In the genomic region with DNA sequence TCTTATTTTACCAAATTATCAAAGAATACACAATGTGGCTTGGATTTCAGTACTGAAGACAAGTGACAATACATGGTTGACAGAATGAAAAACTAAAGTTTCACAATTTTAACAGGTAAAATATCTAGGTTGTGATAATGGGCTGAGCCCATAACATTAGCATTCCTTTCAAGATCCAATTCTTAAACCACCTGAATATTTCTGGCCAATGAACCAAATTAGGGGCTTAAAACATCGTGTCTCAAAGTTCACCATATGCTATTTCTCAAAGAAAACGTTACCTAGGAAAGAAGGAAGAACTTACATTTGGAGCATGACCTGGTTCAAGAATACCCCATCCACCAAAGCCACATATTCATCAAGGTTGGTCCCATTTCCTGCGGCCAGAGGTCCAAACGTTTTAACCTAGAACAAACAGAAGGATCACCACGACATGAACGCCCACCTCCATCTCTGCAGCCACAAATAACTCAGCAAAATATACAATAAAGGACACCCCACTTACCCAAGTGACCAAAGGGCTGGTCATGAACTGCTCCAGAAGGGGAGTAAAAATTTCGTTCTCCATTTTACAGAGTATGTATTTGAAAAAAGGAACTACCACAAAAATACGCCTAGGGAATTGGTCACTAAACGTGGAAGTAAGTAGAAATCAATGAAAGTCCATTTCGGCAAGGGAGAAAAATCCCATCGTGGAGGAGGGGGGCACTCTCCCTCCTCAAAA, we compare ENCODE assay signal across 8 cellular contexts. TPM values are rescaled to one million over a fixed set of nuclear protein-coding genes. Genes with fewer than 3 reads are reported as not detected.
DNase-seq lines count a peak whose midpoint lies in the region; ATAC-seq, FAIRE-seq and TF ChIP-seq lines count a peak whose summit lies in the region.

No MANE protein-coding gene starts in this region.

- TF ChIP-seq RAD21 in H1 (IDR thresholded peaks at IDR 0.05 in 1 of 2, conservative IDR thresholded peaks at IDR 0.05 in 1 of 2; ENCODE audit: low read depth in 2 of 2, low read length in 2 of 2): no peak

- 0 out of 2 replicates have a peak overlapping the region, but pooled peaks have one; percentile 81 for H3K18ac ChIP-seq in H1 (ENCODE audit: extremely low read depth, low read length)

- 4% methylated on average over 11 of the region's 11 CpGs; no CpG with 5 or more reads in 1 of the 2 experiments for WGBS in H1 (ENCODE audit: extremely low coverage in 1 of 2, insufficient coverage in 1 of 2, insufficient read length in 1 of 2, insufficient replicate concordance in 2 of 2, low coverage in 1 of 2, low lambda C conversion rate in 2 of 2, missing lambda C conversion rate in 1 of 2), 2 experiments

- H2BK15ac ChIP-seq in H1 (ENCODE audit: low read length): no peak overlapping the region

- FAIRE-seq in H1 (lab: Jason Lieb, UNC): no peak

- H3K14ac ChIP-seq in H1 (ENCODE audit: insufficient read length): no peak overlapping the region

- peaks cover 21% of the 10 kb centered on the region for H3K4me1 ChIP-seq in cardiac muscle cell (ENCODE audit: low read depth)
- H3K4me1 ChIP-seq in H1 (replicated peaks in 1 of 4; ENCODE audit: control insufficient read depth in 3 of 4, insufficient read depth in 4 of 4, low read length in 3 of 4): no peaks in the 10 kb centered on the region

- H3K36me3 ChIP-seq in cardiac muscle cell (no peaks in the 10 kb centered on the region), H1 (ENCODE audit: control insufficient read depth in 2 of 4, insufficient read depth in 4 of 4, low read length in 3 of 4) (peaks cover 0 to 3% (median 0%) of the 10 kb centered on the region in 4 experiments; a peak in 2 of 8 replicates)

- H2BK120ac ChIP-seq in H1 (replicated peaks; ENCODE audit: low read depth, low read length): no peak overlapping the region

- no peak overlapping the region for H2BK20ac ChIP-seq in H1 (ENCODE audit: low read length)

- peaks cover 0 to 48% of the 10 kb centered on the region in 2 experiments; a peak in 3 of 4 replicates for H3K79me2 ChIP-seq in H1 (ENCODE audit: control insufficient read depth in 1 of 2, insufficient read depth in 2 of 2, low read length in 2 of 2)

- no peak for TF ChIP-seq POLR2A in H1 (IDR thresholded peaks at IDR 0.05; ENCODE audit: control extremely low read depth in 1 of 2, low read depth in 2 of 2, low read length in 2 of 2)

- TF ChIP-seq EP300 in H1 (IDR thresholded peaks at IDR 0.05; ENCODE audit: borderline replicate concordance in 1 of 2, low read depth in 2 of 2, low read length in 2 of 2): no peak

- POLR2A ChIA-PET in H1 (lab: Charles Lee; ENCODE audit: partially characterized antibody): interaction anchor here (1.0 to 1.8 kb wide), 5 partner anchors 8 to 186 kb away, joined by 3 to 6 read pairs (median 5); a partner anchor contains a TSS

- H4K5ac ChIP-seq in H1 (ENCODE audit: insufficient read length, low read depth, low read length): no peak overlapping the region

- peak overlapping the region; percentile 64 for H4K91ac ChIP-seq in H1 (replicated peaks; ENCODE audit: insufficient read length, low read length)

- H3K4me3 ChIP-seq in cardiac muscle cell: peak overlapping the region; percentile 94
- H3K4me3 ChIP-seq in H1 (ENCODE audit: extremely low read depth in 1 of 4, insufficient read depth in 2 of 4, low read depth in 3 of 4, low read length in 4 of 4): peak overlapping the region; percentile 79 to 89 (median 81)

- no peaks in the 10 kb centered on the region for H3K9me3 Mint-ChIP-seq in nephron progenitor cell

- no peak overlapping the region for H2BK12ac ChIP-seq in H1 (ENCODE audit: low read depth, low read length)

- TF ChIP-seq CTCF in cardiac muscle cell (IDR thresholded peaks at IDR 0.05; ENCODE audit: low read depth, low read length): no peak
- TF ChIP-seq CTCF in H1 (IDR thresholded peaks at IDR 0.05; ENCODE audit: control extremely low read depth in 1 of 3, insufficient read depth in 1 of 3, low read depth in 1 of 3, low read length in 3 of 3): no peak
- no peak for TF ChIP-seq CTCF in nephron progenitor cell (IDR thresholded peaks at IDR 0.05)

- peak overlapping the region; percentile 64 for H2AFZ ChIP-seq in H1 (ENCODE audit: low read length)

- intact Hi-C loops in Right ventricle myocardium superior (cut with DNase I): no loop called here

- H3K4ac ChIP-seq in H1 (replicated peaks; ENCODE audit: insufficient read length, low read depth, low read length): no peak overlapping the region

- peaks cover 7% of the 10 kb centered on the region for H3K36me3 Mint-ChIP-seq in nephron progenitor cell (ENCODE audit: low read depth)

- peak overlapping the region; percentile 97 for H3K4me3 Mint-ChIP-seq in nephron progenitor cell

- peak overlapping the region; percentile 68 to 99 for H3K4me2 ChIP-seq in H1 (ENCODE audit: insufficient read depth in 1 of 2, low read depth in 2 of 2, low read length in 2 of 2)

- H3K27ac ChIP-seq in cardiac muscle cell (peak overlapping the region; percentile 91), H1 (ENCODE audit: low read depth, low read length) (0 out of 2 replicates have a peak overlapping the region, but pooled peaks have one; percentile 49)

- 0 out of 2 replicates have a peak overlapping the region, but pooled peaks have one; percentile 90 for H4K8ac ChIP-seq in H1 (ENCODE audit: extremely low read depth, insufficient read depth, low read length)

- no peaks in the 10 kb centered on the region for H4K20me1 ChIP-seq in H1 (replicated peaks in 1 of 2; ENCODE audit: control insufficient read depth in 1 of 2, insufficient read depth in 2 of 2, low read length in 2 of 2)

- no peaks in the 10 kb centered on the region for H3K9me3 ChIP-seq in cardiac muscle cell (ENCODE audit: low read depth)
- no peaks in the 10 kb centered on the region for H3K9me3 ChIP-seq in H1 (ENCODE audit: insufficient read depth in 2 of 2, low read depth in 1 of 2, low read length in 1 of 2)

- peaks cover 3% of the 10 kb centered on the region; the same call in 1 of the 2 replicates for H3K79me1 ChIP-seq in H1 (ENCODE audit: low read depth, low read length)

- no peaks in the 10 kb centered on the region for H3K27me3 ChIP-seq in cardiac muscle cell
- H3K27me3 ChIP-seq in H1 (replicated peaks in 1 of 4; ENCODE audit: control insufficient read depth in 3 of 4, extremely low read depth in 1 of 4, insufficient read depth in 3 of 4, low read length in 3 of 4): no peaks in the 10 kb centered on the region

- CTCF ChIA-PET in H1 (lab: Charles Lee; ENCODE audit: partially characterized antibody): interaction anchor here (0.6 kb wide), 1 partner anchor 102 kb away, joined by 4 read pairs; no protein-coding TSS in a partner anchor

- H3K23ac ChIP-seq in H1 (ENCODE audit: insufficient read length): no peak overlapping the region

- peak overlapping the region; percentile 99 for H3K27ac Mint-ChIP-seq in nephron progenitor cell

- H3K9ac ChIP-seq in H1 (replicated peaks in 1 of 4; ENCODE audit: extremely low read depth in 1 of 4, low read depth in 3 of 4, low read length in 3 of 4): peak overlapping the region in 3 of 4 experiments; percentile 68 to 69 (median 68); a peak in 6 of 7 replicates

- peaks cover 10% of the 10 kb centered on the region for H3K23me2 ChIP-seq in H1 (ENCODE audit: low read depth, low read length)

- DNase-seq in cardiac muscle cell (ENCODE audit: low read depth in 1 of 2, low spot score in 1 of 2) (no peak), Right ventricle myocardium superior (no peak), SHP77 (lab: John Stamatoyannopoulos, UW) (peak; percentile 18 to 25), H1 (ENCODE audit: low read depth in 1 of 2, low spot score in 2 of 2) (no peak), nephron progenitor cell (no peak)

- peaks cover 3% of the 10 kb centered on the region for H3K27me3 Mint-ChIP-seq in nephron progenitor cell (ENCODE audit: low read depth, poor library complexity)

- ATAC-seq in Right ventricle myocardium superior (ENCODE audit: poor library complexity) (no peak), HG02642 (IDR thresholded peaks at IDR 0.05; ENCODE audit: poor library complexity, unreplicated experiment) (no peak), HG03045 (IDR thresholded peaks at IDR 0.05; ENCODE audit: unreplicated experiment) (no peak), HG03432 (IDR thresholded peaks at IDR 0.05; ENCODE audit: unreplicated experiment) (no peak)

- H3K56ac ChIP-seq in H1 (replicated peaks; ENCODE audit: insufficient read length, low read depth, low read length): no peak overlapping the region

- no peak overlapping the region for H2AK5ac ChIP-seq in H1 (ENCODE audit: low read depth, low read length)

- H2BK5ac ChIP-seq in H1 (ENCODE audit: low read depth, low read length): peak overlapping the region; percentile 69; the same call in 1 of the 2 replicates

- peaks cover 51% of the 10 kb centered on the region for H3K4me1 Mint-ChIP-seq in nephron progenitor cell

TF ChIP-seq in H1, 55 proteins besides CTCF, POLR2A, EP300 and RAD21:
- TF ChIP-seq RNF2 (IDR thresholded peaks at IDR 0.05; ENCODE audit: borderline replicate concordance, low read depth, low read length, missing control alignments, poor library complexity, severe bottlenecking): no peak
- TF ChIP-seq SAP30 (IDR thresholded peaks at IDR 0.05; ENCODE audit: insufficient read depth, insufficient replicate concordance, low read length): no peak
- TF ChIP-seq TCF12 (IDR thresholded peaks at IDR 0.05; ENCODE audit: low read depth, low read length): no peak
- TF ChIP-seq GTF2F1 (IDR thresholded peaks at IDR 0.05; ENCODE audit: borderline replicate concordance, low read depth, low read length): no peak
- TF ChIP-seq SRF (IDR thresholded peaks at IDR 0.05; ENCODE audit: low read depth, low read length): no peak
- TF ChIP-seq TEAD4 (IDR thresholded peaks at IDR 0.05; ENCODE audit: low read depth, low read length): no peak
- TF ChIP-seq SIRT6 (IDR thresholded peaks at IDR 0.05; ENCODE audit: low read length): no peak

RNA-seq across cellular contexts. Expression of a gene that starts 1.0 kb away (rescaled TPM):
- total RNA-seq in cardiac muscle cell: 22.1 and 64.1 TPM in 2 replicates
- polyA plus RNA-seq in cardiac muscle cell: 40.6 and 45.1 TPM in 2 replicates
- 19.4 TPM for total RNA-seq in Right ventricle myocardium superior
- 91.4 and 98.0 TPM in 2 replicates for total RNA-seq in H1 (2021; fragmentation: NEBNext Ultra II Directional; extraction: Animal tissue kit (Norgen Biotek cat#: 25700))
- polyA plus RNA-seq in H1 (2011; rRNA removed): 22.9 and 27.0 TPM in 2 replicates
- 30.0 TPM for polyA plus RNA-seq in H1 (2011; cell fraction: cytosol; rRNA removed)
- polyA plus RNA-seq in H1 (2011; cell fraction: nucleus; rRNA removed): 69.2 TPM
- polyA plus RNA-seq in H1 (2012, experiment 1 of 2): 49.9 to 68.3 TPM (median 66.1 TPM) in 4 replicates
- polyA plus RNA-seq in H1 (2012, experiment 2 of 2): 3.2 TPM
- 132 TPM for polyA plus RNA-seq in H1 (2013, experiment 1 of 2)
- polyA plus RNA-seq in H1 (2013, experiment 2 of 2): 111 TPM
- polyA minus RNA-seq in H1 (2011; rRNA and poly(A)+ RNA removed): 145 and 183 TPM in 2 replicates
- polyA minus RNA-seq in H1 (2011; cell fraction: cytosol; rRNA and poly(A)+ RNA removed): 49.0 TPM
- polyA minus RNA-seq in H1 (2011; cell fraction: nucleus; rRNA and poly(A)+ RNA removed): 349 TPM

Comparison
In these comparisons a context has a peak if more than half of its experiments do, and no peak if none do; other contexts are left out.
1. DNase-seq: peak in SHP77 (2 of 2); none in cardiac muscle cell (0 of 2), Right ventricle myocardium superior (single experiment), H1 (0 of 2) and nephron progenitor cell (single experiment).